Comparison of ENCODE assay signal across 17 cellular contexts in the genomic region with DNA sequence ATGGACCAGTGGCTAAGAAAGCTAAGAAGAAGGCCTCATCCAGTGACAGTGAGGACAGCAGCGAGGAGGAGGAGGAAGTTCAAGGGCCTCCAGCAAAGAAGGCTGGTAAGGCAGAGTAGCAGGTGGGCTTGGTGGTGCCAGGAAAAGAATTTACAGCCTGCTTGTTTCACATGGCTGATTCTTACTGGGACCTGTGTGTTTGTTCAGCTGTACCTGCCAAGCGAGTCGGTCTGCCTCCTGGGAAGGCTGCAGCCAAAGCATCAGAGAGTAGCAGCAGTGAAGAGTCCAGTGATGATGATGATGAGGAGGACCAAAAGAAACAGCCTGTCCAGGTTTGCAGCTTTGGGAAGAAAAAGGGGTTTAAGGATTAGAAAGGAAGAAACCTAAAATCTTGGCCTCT. TPM values are rescaled to one million over a fixed set of nuclear protein-coding genes. Genes with fewer than 3 reads are reported as not detected.
A peak's percentile ranks its signal among the peaks of the same experiment; 100 is the strongest.
DNase-seq lines count a peak whose midpoint lies in the region; ATAC-seq and TF ChIP-seq lines count a peak whose summit lies in the region.
"Had no signal": no experiment of that assay in that cellular context is flagged by ENCODE, and none has a peak within 500 bp of the region (broad histone marks: within the 10 kb centered on the region; RNA-seq: fewer than 3 reads in every experiment).

No MANE protein-coding gene starts in this region.

- no peaks in the 10 kb centered on the region for H4K20me1 ChIP-seq in H9 (ENCODE audit: control insufficient read depth, insufficient read depth, insufficient read length)

- no peak overlapping the region for H3K18ac ChIP-seq in H9 (ENCODE audit: insufficient read length, low read depth, low read length)

- H3K4me3 Mint-ChIP-seq in H9, result no peak overlapping the region; a peak in 1 of 5 replicates
- no peak overlapping the region for H3K4me3 Mint-ChIP-seq in nephron progenitor cell
- H3K4me3 Mint-ChIP-seq: neural progenitor cell had no signal

- no peak overlapping the region for H3K27ac ChIP-seq in H9 (ENCODE audit: insufficient read length, low read depth, low read length)
- H3K27ac ChIP-seq: heart right ventricle, neural progenitor cell, SJCRH30 had no signal

- H2BK20ac ChIP-seq in H9 (ENCODE audit: low read depth, low read length, poor library complexity, severe bottlenecking), result no peak overlapping the region

- no peak overlapping the region for H4K91ac ChIP-seq in H9 (ENCODE audit: insufficient read length, low read depth, low read length)

- H3K4me1 ChIP-seq in H9 (ENCODE audit: insufficient read depth, low read length), result no peaks in the 10 kb centered on the region
- H3K4me1 ChIP-seq: SJCRH30 had no signal

- H3K23me2 ChIP-seq in H9 (ENCODE audit: insufficient read length, low read depth, low read length, poor library complexity, severe bottlenecking), result no peaks in the 10 kb centered on the region

- no peak overlapping the region for H2BK5ac ChIP-seq in H9 (ENCODE audit: insufficient read length, low read length)

- H3K9ac ChIP-seq in H9 (ENCODE audit: extremely low read depth, insufficient read length, low read length), result no peak overlapping the region
- H3K9ac ChIP-seq: neural progenitor cell had no signal

- H3K4me1 Mint-ChIP-seq in H9, result peaks cover 9 to 12% of the 10 kb centered on the region in 2 experiments
- peaks cover 42% of the 10 kb centered on the region for H3K4me1 Mint-ChIP-seq in nephron progenitor cell

- H3K9me3 ChIP-seq in H9 (ENCODE audit: control insufficient read depth, low read depth, low read length), result no peaks in the 10 kb centered on the region
- H3K9me3 ChIP-seq: heart right ventricle, SJCRH30 had no signal

- no CpG with 5 or more reads among the region's 3 CpGs for WGBS in H9 (ENCODE audit: extremely low coverage, insufficient read length, low lambda C conversion rate)

- no peak overlapping the region for H2BK120ac ChIP-seq in H9 (ENCODE audit: low read depth, low read length, poor library complexity, severe bottlenecking)

- H2BK15ac ChIP-seq in H9 (ENCODE audit: low read depth, low read length), result no peak overlapping the region

- H3K4me2 ChIP-seq in H9 (ENCODE audit: insufficient read depth, insufficient read length, low read length), result no peak overlapping the region
- H3K4me2 ChIP-seq: neural progenitor cell had no signal

- peak overlapping the region in 2 of 3 experiments; percentile 9 to 12; a peak in 2 of 7 replicates for H3K27ac Mint-ChIP-seq in H9
- peak overlapping the region; percentile 68 for H3K27ac Mint-ChIP-seq in nephron progenitor cell
- H3K27ac Mint-ChIP-seq: neural progenitor cell had no signal

- H4K8ac ChIP-seq in H9 (replicated peaks; ENCODE audit: insufficient read length, low read depth, low read length), result no peak overlapping the region

- no peak for TF ChIP-seq CTCF in H9 (conservative IDR thresholded peaks at IDR 0.05)
- no peak for TF ChIP-seq CTCF in nephron progenitor cell (IDR thresholded peaks at IDR 0.05)

- H3K79me1 ChIP-seq in H9 (ENCODE audit: insufficient read depth, low read depth, low read length, poor library complexity, severe bottlenecking), result peaks cover 7% of the 10 kb centered on the region

- H3K56ac ChIP-seq in H9 (ENCODE audit: insufficient read length, low read depth, low read length), result no peak overlapping the region

- no peak overlapping the region for H3K4ac ChIP-seq in H9 (ENCODE audit: low read depth, low read length)

- H4K5ac ChIP-seq in H9 (ENCODE audit: insufficient read length, low read depth, low read length), result no peak overlapping the region

- no peaks in the 10 kb centered on the region for H3K27me3 ChIP-seq in H9 (ENCODE audit: insufficient read depth, low read length)
- H3K27me3 ChIP-seq: heart right ventricle, neural progenitor cell, SJCRH30 had no signal

- H3K36me3 Mint-ChIP-seq in H9 (ENCODE audit: insufficient read depth in 1 of 3, low read depth in 3 of 3) (peaks cover 77 to 97% (median 91%) of the 10 kb centered on the region in 3 experiments), nephron progenitor cell (ENCODE audit: low read depth) (peaks cover 69% of the 10 kb centered on the region)

- no peak overlapping the region for H3K14ac ChIP-seq in H9 (ENCODE audit: insufficient read depth, low read length)

- DNase-seq in NCI-H2196 (lab: John Stamatoyannopoulos, UW; ENCODE audit: unreplicated experiment) (peak; percentile 33), NCI-H2196 treated with DMSO at 0.1 percent for 48 hours (lab: John Stamatoyannopoulos, UW; ENCODE audit: unreplicated experiment) (no peak), H9 (no peak), SHP77 (lab: John Stamatoyannopoulos, UW) (peak; percentile 58 to 62), nephron progenitor cell (no peak), NCI-H187 (lab: John Stamatoyannopoulos, UW) (no peak), nucleus accumbens (lab: John Stamatoyannopoulos, UW) (no peak)
- DNase-seq: activated CD4-positive, alpha-beta T cell treated with anti-CD3 and anti-CD28 coated beads, Interleukin-2, amount 50 U/mL, for 48 hours; activated effector memory CD4-positive, alpha-beta T cell treated with Interleukin-2 at 50 U/mL for 16 hours; H7; heart right ventricle; NCI-H226; right cardiac atrium; SJCRH30; T-helper 9 cell had no signal

- H2AK5ac ChIP-seq in H9 (ENCODE audit: insufficient read length, low read length), result no peak overlapping the region

- H3K79me2 ChIP-seq in H9 (ENCODE audit: insufficient read depth, low read length), result peaks cover 30% of the 10 kb centered on the region

- no peak overlapping the region for H2AFZ ChIP-seq in H9 (ENCODE audit: low read length)
- H2AFZ ChIP-seq: neural progenitor cell had no signal

- no peak overlapping the region for H3K23ac ChIP-seq in H9 (ENCODE audit: insufficient read length, low read depth, low read length)

- H3K9me3 Mint-ChIP-seq in H9, result no peaks in the 10 kb centered on the region; a peak in 1 of 5 replicates
- H3K9me3 Mint-ChIP-seq in nephron progenitor cell, result no peaks in the 10 kb centered on the region
- H3K9me3 Mint-ChIP-seq: neural progenitor cell had no signal

- H3K27me3 Mint-ChIP-seq in H9 (ENCODE audit: low read depth) (peaks cover 3% of the 10 kb centered on the region; the same call in 1 of the 2 replicates), nephron progenitor cell (ENCODE audit: low read depth, poor library complexity) (peaks cover 5% of the 10 kb centered on the region)

- H3T11ph ChIP-seq in H9 (ENCODE audit: low read length), result no peak overlapping the region

- no peak overlapping the region for H2BK12ac ChIP-seq in H9 (ENCODE audit: insufficient read length, low read depth, low read length)

- no peak for ATAC-seq in GM21526 (IDR thresholded peaks at IDR 0.05; ENCODE audit: low FRiP score, unreplicated experiment)
- ATAC-seq: heart right ventricle, right cardiac atrium had no signal

RNA-seq across cellular contexts. Expression of a gene that starts 5.0 kb away (rescaled TPM):
- 168 and 171 TPM in 2 replicates for total RNA-seq in H9 (2021)

RNA-seq across cellular contexts. Expression of a gene that starts 24.4 kb away (rescaled TPM):
- 111 and 121 TPM in 2 replicates for total RNA-seq in H9 (2021)

RNA-seq across cellular contexts. Expression of a gene that starts 37.1 kb away (rescaled TPM):
- 79.2 and 80.5 TPM in 2 replicates for total RNA-seq in H9 (2021)

Comparison
In these comparisons a context has a peak if more than half of its experiments do, and no peak if none do; other contexts are left out.
1. DNase-seq: peak in NCI-H2196 (single experiment) and SHP77 (2 of 2); none in NCI-H2196 treated with DMSO at 0.1 percent for 48 hours (single experiment), H9 (single experiment), nephron progenitor cell (single experiment), NCI-H187 (0 of 2) and nucleus accumbens (0 of 56).